8 cellular contexts compared by ENCODE assay signal in genomic region chr17:66964930-66965800, GRCh38. TPM values are rescaled to one million over a fixed set of nuclear protein-coding genes. Genes with fewer than 3 reads are reported as not detected.
DNase-seq lines count a peak whose midpoint lies in the region; ATAC-seq, FAIRE-seq and TF ChIP-seq lines count a peak whose summit lies in the region.

No MANE protein-coding gene starts in this region.

- peaks cover 7% of the 10 kb centered on the region for H3K4me1 Mint-ChIP-seq in stimulated activated naive CD8-positive, alpha-beta T cell treated with anti-CD3 and anti-CD28 coated beads, Interleukin-15, Interleukin-2, amounts not matched to agents 100 ng/mL and 50 ng/mL, for 24 hours (ENCODE audit: low read depth)

- H3K4me3 Mint-ChIP-seq in stimulated activated naive CD8-positive, alpha-beta T cell treated with anti-CD3 and anti-CD28 coated beads, Interleukin-15, Interleukin-2, amounts not matched to agents 100 ng/mL and 50 ng/mL, for 24 hours = peak overlapping the region; percentile 63

- H3K4me3 ChIP-seq in astrocyte of the cerebellum (ENCODE audit: low read depth, low read length) = peak overlapping the region; percentile 38

- H3K27me3 Mint-ChIP-seq in stimulated activated naive CD8-positive, alpha-beta T cell treated with anti-CD3 and anti-CD28 coated beads, Interleukin-15, Interleukin-2, amounts not matched to agents 100 ng/mL and 50 ng/mL, for 24 hours = peaks cover 52% of the 10 kb centered on the region

- H3K27ac Mint-ChIP-seq in stimulated activated naive CD8-positive, alpha-beta T cell treated with anti-CD3 and anti-CD28 coated beads, Interleukin-15, Interleukin-2, amounts not matched to agents 100 ng/mL and 50 ng/mL, for 24 hours = no peak overlapping the region

- DNase-seq in D721Med (ENCODE audit: insufficient read length, low spot score) (peak; percentile 89), NCI-H146 (lab: John Stamatoyannopoulos, UW) (peak; percentile 81), astrocyte of the cerebellum (ENCODE audit: low read depth) (no peak), left colon (peak in 1 of 2 donors; percentile 44), SW480 (ENCODE audit: low spot score) (no peak), cerebellar nuclear complex (lab: John Stamatoyannopoulos, UW) (no peak)

- no peaks in the 10 kb centered on the region for H3K9me3 Mint-ChIP-seq in stimulated activated naive CD8-positive, alpha-beta T cell treated with anti-CD3 and anti-CD28 coated beads, Interleukin-15, Interleukin-2, amounts not matched to agents 100 ng/mL and 50 ng/mL, for 24 hours

- intact Hi-C loops in left colon (cut with DNase I, micrococcal nuclease) = no loop called here

- no peak for FAIRE-seq in D721Med (lab: Jason Lieb, UNC)

- in situ Hi-C loops in astrocyte of the cerebellum (cut with HindIII; ENCODE audit: low sequenced_read_pairs) = loop anchor here (5.0 kb wide), 1 partner anchor 37 kb away; no protein-coding TSS in a partner anchor

- ATAC-seq in left colon (peak; percentile 68), HG03520 (IDR thresholded peaks at IDR 0.05; ENCODE audit: unreplicated experiment) (no peak)

- TF ChIP-seq CTCF in D721Med (IDR thresholded peaks at IDR 0.05; ENCODE audit: insufficient read depth, missing control alignments) (no peak), astrocyte of the cerebellum (IDR thresholded peaks at IDR 0.05; ENCODE audit: low read depth, low read length, missing control alignments) (no peak)

- H3K36me3 Mint-ChIP-seq in stimulated activated naive CD8-positive, alpha-beta T cell treated with anti-CD3 and anti-CD28 coated beads, Interleukin-15, Interleukin-2, amounts not matched to agents 100 ng/mL and 50 ng/mL, for 24 hours (ENCODE audit: low read depth) = no peaks in the 10 kb centered on the region

RNA-seq across cellular contexts. Expression of gene CACNG4, which starts 0.7 kb away (rescaled TPM):
- total RNA-seq in left colon = under 1 TPM; 0.15 to 0.25 TPM

Comparison
In these comparisons a context has a peak if more than half of its experiments do, and no peak if none do; other contexts are left out.
1. DNase-seq: peak in D721Med (single experiment) and NCI-H146 (single experiment); none in astrocyte of the cerebellum (single experiment), SW480 (single experiment) and cerebellar nuclear complex (0 of 2).